In the genomic region with DNA sequence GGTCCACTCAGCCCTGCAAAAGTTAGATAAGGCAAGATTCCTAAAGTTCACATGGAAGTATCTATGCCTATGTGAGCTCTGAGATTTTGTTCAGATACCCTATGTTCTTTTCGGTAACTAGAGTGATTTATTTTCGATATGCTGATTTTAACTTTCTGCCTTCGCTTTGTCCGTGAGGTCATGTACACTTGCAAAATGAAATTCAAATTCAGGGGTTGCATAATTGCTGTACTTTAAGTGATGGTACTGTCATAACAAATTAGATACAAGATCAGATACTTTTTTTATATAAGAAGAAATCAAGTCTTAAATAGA, we compare ENCODE assay signal across 8 cellular contexts. TPM values are rescaled to one million over a fixed set of nuclear protein-coding genes. Genes with fewer than 3 reads are reported as not detected.
DNase-seq lines count a peak whose midpoint lies in the region; ATAC-seq and TF ChIP-seq lines count a peak whose summit lies in the region.

No MANE protein-coding gene starts in this region.

- peak overlapping the region; percentile 94 for H3K4me3 Mint-ChIP-seq in endothelial cell (ENCODE audit: unreplicated experiment)

- ATAC-seq in omental fat pad (ENCODE audit: low FRiP score) = peak; percentile 11
- no peak for ATAC-seq in esophagus mucosa

- TF ChIP-seq CTCF in endothelial cell (IDR thresholded peaks at IDR 0.05; ENCODE audit: unreplicated experiment) (no peak), omental fat pad (IDR thresholded peaks at IDR 0.05) (no peak)

- peaks cover 4% of the 10 kb centered on the region for H3K36me3 Mint-ChIP-seq in endothelial cell (ENCODE audit: low read depth, unreplicated experiment)

- DNase-seq in NCI-H1092 treated with DMSO at 0.1 percent for 48 hours (lab: John Stamatoyannopoulos, UW) = peak; percentile 32
- DNase-seq in NCI-H1092 (lab: John Stamatoyannopoulos, UW) = no peak
- DNase-seq in NOMO-1 (lab: John Stamatoyannopoulos, UW; ENCODE audit: unreplicated experiment in 2 of 2) = peak; percentile 61 to 67
- no peak for DNase-seq in endothelial cell (ENCODE audit: low spot score)
- DNase-seq in omental fat pad (ENCODE audit: low spot score) = no peak
- no peak for DNase-seq in NCI-H2081 (lab: John Stamatoyannopoulos, UW)
- no peak for DNase-seq in stimulated activated CD4-positive, alpha-beta T cell treated with anti-CD3 and anti-CD28 coated beads, Interleukin-12 subunit alpha, Interleukin-12 subunit beta, amount 100 ng/mL, for 4 hours

- no peaks in the 10 kb centered on the region for H3K9me3 Mint-ChIP-seq in endothelial cell (ENCODE audit: unreplicated experiment)

- peaks cover 19% of the 10 kb centered on the region for H3K4me1 Mint-ChIP-seq in endothelial cell (ENCODE audit: unreplicated experiment)

- peaks cover 8% of the 10 kb centered on the region for H3K27me3 Mint-ChIP-seq in endothelial cell (ENCODE audit: unreplicated experiment)

- H3K27ac Mint-ChIP-seq in endothelial cell (ENCODE audit: unreplicated experiment) = peak overlapping the region; percentile 95

RNA-seq across cellular contexts. Expression of a gene that starts 0.3 kb away (rescaled TPM):
- total RNA-seq in endothelial cell (ENCODE audit: unreplicated experiment) = 111 TPM
- total RNA-seq in omental fat pad = 100 to 1,000 TPM in 3 of 4 donors, 10 to 100 TPM in 1; 92.8 to 153 (median 113) TPM
- 56.5 TPM for total RNA-seq in esophagus mucosa

RNA-seq across cellular contexts. Expression of a gene that starts 40.5 kb away (rescaled TPM):
- total RNA-seq in endothelial cell (ENCODE audit: unreplicated experiment) (24.0 TPM), omental fat pad (10 to 100 TPM in 1 of 4 donors, 1 to 10 TPM in 3; 2.8 to 11.9 (median 3.7) TPM), esophagus mucosa (0.36 TPM)

Comparison
In these comparisons a context has a peak if more than half of its experiments do, and no peak if none do; other contexts are left out.
1. DNase-seq: peak in NCI-H1092 treated with DMSO at 0.1 percent for 48 hours (single experiment) and NOMO-1 (2 of 2); none in NCI-H1092 (single experiment), endothelial cell (single experiment), omental fat pad (single experiment), NCI-H2081 (0 of 2) and stimulated activated CD4-positive, alpha-beta T cell treated with anti-CD3 and anti-CD28 coated beads, Interleukin-12 subunit alpha, Interleukin-12 subunit beta, amount 100 ng/mL, for 4 hours (single experiment).